11 cellular contexts compared by ENCODE assay signal in genomic region chr20:49821850-49822249, GRCh38. TPM values are rescaled to one million over a fixed set of nuclear protein-coding genes. Genes with fewer than 3 reads are reported as not detected.
DNase-seq lines count a peak whose midpoint lies in the region; ATAC-seq, FAIRE-seq and TF ChIP-seq lines count a peak whose summit lies in the region.
"Had no signal": no experiment of that assay in that cellular context is flagged by ENCODE, and none has a peak within 500 bp of the region (broad histone marks: within the 10 kb centered on the region; RNA-seq: fewer than 3 reads in every experiment).

No MANE protein-coding gene starts in this region.

- DNase-seq in AG08395 (ENCODE audit: low spot score) (peak; percentile 84), GM13977 (ENCODE audit: low spot score) (no peak), amniotic epithelial cell (ENCODE audit: low read depth) (peak; percentile 73), kidney tubule cell (ENCODE audit: low spot score) (peak; percentile 63), vagina (ENCODE audit: extremely low spot score in 2 of 2) (no peak), RCC 7860 (ENCODE audit: low spot score) (no peak)
- DNase-seq: central memory CD4-positive, alpha-beta T cell had no signal

- peaks cover 0 to 50% of the 10 kb centered on the region in 2 donors for H3K36me3 ChIP-seq in vagina

- ATAC-seq in GM18502 (IDR thresholded peaks at IDR 0.05; ENCODE audit: poor library complexity, unreplicated experiment): no peak
- ATAC-seq in GM19397 (IDR thresholded peaks at IDR 0.05; ENCODE audit: unreplicated experiment): no peak

- H3K27ac ChIP-seq in vagina: no peak overlapping the region
- H3K27ac ChIP-seq: SK-N-MC, tibial nerve had no signal

- H3K9me3 ChIP-seq in vagina: no peaks in the 10 kb centered on the region
- H3K9me3 ChIP-seq: tibial nerve had no signal

- intact Hi-C loops in vagina (cut with DNase I): no loop called here

- no peaks in the 10 kb centered on the region for H3K27me3 ChIP-seq in vagina
- H3K27me3 ChIP-seq: tibial nerve had no signal

- TF ChIP-seq CTCF in GM13977 (IDR thresholded peaks at IDR 0.05; ENCODE audit: extremely low read depth, insufficient read depth, missing control alignments): peak; percentile 38
- TF ChIP-seq CTCF in vagina (IDR thresholded peaks at IDR 0.05): no peak

- in situ Hi-C loops in GM13977 (cut with MboI; ENCODE audit: low pct_unique_long_range_greater_than_20kb, low sequenced_read_pairs, unreplicated experiment): no loop called here

- FAIRE-seq in RCC 7860 (lab: Jason Lieb, UNC): no peak

- TF ChIP-seq POLR2A in vagina (IDR thresholded peaks at IDR 0.05): no peak

- H3K4me1 ChIP-seq in vagina: peaks cover 5% of the 10 kb centered on the region

- H3K4me3 ChIP-seq in vagina: no peak overlapping the region
- H3K4me3 ChIP-seq: SK-N-MC, tibial nerve had no signal

RNA-seq across cellular contexts. Expression of gene SLC9A8, which starts 9.2 kb away (rescaled TPM):
- 8.8 TPM for total RNA-seq in vagina

Comparison
In these comparisons a context has a peak if more than half of its experiments do, and no peak if none do; other contexts are left out.
1. DNase-seq: peak in AG08395 (single experiment), amniotic epithelial cell (single experiment) and kidney tubule cell (single experiment); none in GM13977 (single experiment), vagina (0 of 2) and RCC 7860 (single experiment).